In the genomic region with DNA sequence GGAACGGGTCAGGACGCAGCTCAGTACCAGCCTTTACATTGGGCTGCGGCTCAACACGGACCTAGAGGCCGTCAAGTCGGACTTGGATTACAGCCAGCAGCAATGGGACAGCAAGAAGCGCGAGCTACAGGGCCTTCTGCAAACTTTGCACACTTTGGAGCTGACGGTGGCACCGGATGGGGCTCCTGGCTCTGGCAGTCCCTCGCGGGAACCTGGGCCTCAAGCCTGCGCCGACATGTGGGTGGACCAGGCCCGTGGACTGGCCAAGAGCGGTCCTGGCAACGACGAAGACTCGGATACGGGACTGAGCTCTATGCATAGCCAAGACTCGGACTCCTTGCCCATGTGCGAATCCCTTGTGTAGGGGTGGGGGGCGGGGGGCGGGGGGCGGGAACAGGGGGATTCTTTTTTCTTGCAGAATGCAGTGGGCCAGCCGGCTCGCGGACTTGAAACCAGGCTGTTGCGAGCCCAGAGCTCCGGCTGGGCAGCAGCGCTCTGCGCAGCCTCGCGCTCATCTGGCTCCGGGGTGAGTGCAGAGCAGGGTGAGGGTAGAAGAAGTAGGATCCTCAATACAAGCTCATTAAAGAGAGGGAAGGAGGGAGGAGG, we compare ENCODE assay signal across 12 cellular contexts. TPM values are rescaled to one million over a fixed set of nuclear protein-coding genes. Genes with fewer than 3 reads are reported as not detected.
DNase-seq lines count a peak whose midpoint lies in the region; ATAC-seq and TF ChIP-seq lines count a peak whose summit lies in the region.
"Had no signal": no experiment of that assay in that cellular context is flagged by ENCODE, and none has a peak within 500 bp of the region (broad histone marks: within the 10 kb centered on the region; RNA-seq: fewer than 3 reads in every experiment).

No MANE protein-coding gene starts in this region.

- peaks cover 19% of the 10 kb centered on the region for H3K4me1 ChIP-seq in hepatocyte (ENCODE audit: insufficient read depth)
- H3K4me1 ChIP-seq: prostate gland had no signal

- peaks cover 32% of the 10 kb centered on the region for H3K4me1 Mint-ChIP-seq in nephron progenitor cell
- peaks cover 7% of the 10 kb centered on the region for H3K4me1 Mint-ChIP-seq in activated CD4-positive, alpha-beta memory T cell treated with anti-CD3 and anti-CD28 coated beads for 36 hours (ENCODE audit: low read depth)
- H3K4me1 Mint-ChIP-seq: CD4-positive, CD25-positive, alpha-beta regulatory T cell had no signal

- no peaks in the 10 kb centered on the region for H3K9me3 ChIP-seq in hepatocyte (ENCODE audit: low read depth)
- H3K9me3 ChIP-seq: Peyer's patch, prostate gland had no signal

- H3K27ac ChIP-seq in hepatocyte, result peak overlapping the region; percentile 5
- H3K27ac ChIP-seq: Peyer's patch, prostate gland had no signal

- H3K36me3 Mint-ChIP-seq in nephron progenitor cell (ENCODE audit: low read depth), result no peaks in the 10 kb centered on the region
- H3K36me3 Mint-ChIP-seq in activated CD4-positive, alpha-beta memory T cell treated with anti-CD3 and anti-CD28 coated beads for 36 hours, result no peaks in the 10 kb centered on the region
- H3K36me3 Mint-ChIP-seq: CD4-positive, CD25-positive, alpha-beta regulatory T cell had no signal

- WGBS in hepatocyte (ENCODE audit: low lambda C conversion rate, missing lambda C conversion rate), result 4% methylated on average over 34 of the region's 35 CpGs

- H3K79me2 ChIP-seq in hepatocyte, result peaks cover 13% of the 10 kb centered on the region

- peak overlapping the region; percentile 89 for H3K4me2 ChIP-seq in hepatocyte

- intact Hi-C loops in activated CD4-positive, alpha-beta memory T cell treated with anti-CD3 and anti-CD28 coated beads for 36 hours (cut with micrococcal nuclease), result no loop called here

- peak overlapping the region; percentile 63 for H3K4me3 ChIP-seq in hepatocyte

- ATAC-seq in HG03196 (IDR thresholded peaks at IDR 0.05; ENCODE audit: unreplicated experiment), result no peak
- ATAC-seq: activated CD4-positive, CD25-positive, alpha-beta regulatory T cell treated with anti-CD3 and anti-CD28 coated beads, Interleukin-2, amount 50 U/mL, for 24 hours had no signal

- DNase-seq in COLO668 (lab: John Stamatoyannopoulos, UW; ENCODE audit: unreplicated experiment), result peak; percentile 73
- DNase-seq in RPMI8226, result peak; percentile 4
- DNase-seq in hepatocyte (ENCODE audit: low spot score), result peak; percentile 34
- peak; percentile 50 for DNase-seq in nephron progenitor cell
- no peak for DNase-seq in HuH-7.5 (ENCODE audit: low spot score)
- DNase-seq in NCI-H1417 treated with DMSO at 0.1 percent for 48 hours (lab: John Stamatoyannopoulos, UW), result no peak
- DNase-seq in activated CD4-positive, alpha-beta memory T cell treated with anti-CD3 and anti-CD28 coated beads for 36 hours, result no peak
- DNase-seq: CD4-positive, CD25-positive, alpha-beta regulatory T cell had no signal

- peaks cover 64% of the 10 kb centered on the region for H3K27me3 ChIP-seq in hepatocyte

- H3K4me3 Mint-ChIP-seq in nephron progenitor cell, result peak overlapping the region; percentile 81
- no peak overlapping the region for H3K4me3 Mint-ChIP-seq in activated CD4-positive, alpha-beta memory T cell treated with anti-CD3 and anti-CD28 coated beads for 36 hours
- H3K4me3 Mint-ChIP-seq: CD4-positive, CD25-positive, alpha-beta regulatory T cell had no signal

- H4K20me1 ChIP-seq in hepatocyte (ENCODE audit: insufficient read depth, poor library complexity, severe bottlenecking), result no peaks in the 10 kb centered on the region

- H3K36me3 ChIP-seq in hepatocyte (replicated peaks; ENCODE audit: insufficient read depth, low read depth), result no peaks in the 10 kb centered on the region
- H3K36me3 ChIP-seq: Peyer's patch, prostate gland had no signal

- no peaks in the 10 kb centered on the region for H3K9me2 ChIP-seq in hepatocyte (replicated peaks; ENCODE audit: insufficient read depth)

- peak overlapping the region; percentile 41 for H2AFZ ChIP-seq in hepatocyte

- TF ChIP-seq CTCF in hepatocyte (IDR thresholded peaks at IDR 0.05; ENCODE audit: poor library complexity), result no peak
- TF ChIP-seq CTCF in nephron progenitor cell (IDR thresholded peaks at IDR 0.05), result no peak

- POLR2A ChIA-PET in activated CD4-positive, alpha-beta memory T cell treated with anti-CD3 and anti-CD28 coated beads for 36 hours (lab: Charles Lee), result no interaction called here

- peaks cover 10% of the 10 kb centered on the region for H3K9me3 Mint-ChIP-seq in nephron progenitor cell
- no peaks in the 10 kb centered on the region for H3K9me3 Mint-ChIP-seq in activated CD4-positive, alpha-beta memory T cell treated with anti-CD3 and anti-CD28 coated beads for 36 hours

- CTCF ChIA-PET in activated CD4-positive, alpha-beta memory T cell treated with anti-CD3 and anti-CD28 coated beads for 36 hours (lab: Charles Lee), result no interaction called here

- H3K27ac Mint-ChIP-seq in nephron progenitor cell, result no peak overlapping the region
- H3K27ac Mint-ChIP-seq in activated CD4-positive, alpha-beta memory T cell treated with anti-CD3 and anti-CD28 coated beads for 36 hours, result no peak overlapping the region
- H3K27ac Mint-ChIP-seq: CD4-positive, CD25-positive, alpha-beta regulatory T cell had no signal

- H3K27me3 Mint-ChIP-seq in nephron progenitor cell (ENCODE audit: low read depth, poor library complexity), result peaks cover 100% of the 10 kb centered on the region
- peaks cover 72% of the 10 kb centered on the region for H3K27me3 Mint-ChIP-seq in activated CD4-positive, alpha-beta memory T cell treated with anti-CD3 and anti-CD28 coated beads for 36 hours

RNA-seq across cellular contexts. Expression of a gene that starts 1.7 kb away (rescaled TPM):
- 9.5 and 9.6 TPM in 2 replicates for total RNA-seq in hepatocyte
- polyA plus RNA-seq in hepatocyte, result 0.17 and 0.53 TPM in 2 replicates
- not detected for total RNA-seq in activated CD4-positive, alpha-beta memory T cell treated with anti-CD3 and anti-CD28 coated beads for 36 hours
- total RNA-seq: CD4-positive, CD25-positive, alpha-beta regulatory T cell had no signal
- polyA plus RNA-seq: CD4-positive, CD25-positive, alpha-beta regulatory T cell had no signal

Comparison
In these comparisons a context has a peak if more than half of its experiments do, and no peak if none do; other contexts are left out.
1. DNase-seq: peak in COLO668 (single experiment), RPMI8226 (single experiment), hepatocyte (single experiment) and nephron progenitor cell (single experiment); none in HuH-7.5 (single experiment), NCI-H1417 treated with DMSO at 0.1 percent for 48 hours (single experiment) and activated CD4-positive, alpha-beta memory T cell treated with anti-CD3 and anti-CD28 coated beads for 36 hours (single experiment).
2. RNA of a gene that starts 1.7 kb away (total RNA-seq): 9.5 to 9.6 TPM in hepatocyte; not detected in activated CD4-positive, alpha-beta memory T cell treated with anti-CD3 and anti-CD28 coated beads for 36 hours; every median in the first group is over 10 times any median in the second.